ENCODE assay signal across 1 cellular context in the genomic region with DNA sequence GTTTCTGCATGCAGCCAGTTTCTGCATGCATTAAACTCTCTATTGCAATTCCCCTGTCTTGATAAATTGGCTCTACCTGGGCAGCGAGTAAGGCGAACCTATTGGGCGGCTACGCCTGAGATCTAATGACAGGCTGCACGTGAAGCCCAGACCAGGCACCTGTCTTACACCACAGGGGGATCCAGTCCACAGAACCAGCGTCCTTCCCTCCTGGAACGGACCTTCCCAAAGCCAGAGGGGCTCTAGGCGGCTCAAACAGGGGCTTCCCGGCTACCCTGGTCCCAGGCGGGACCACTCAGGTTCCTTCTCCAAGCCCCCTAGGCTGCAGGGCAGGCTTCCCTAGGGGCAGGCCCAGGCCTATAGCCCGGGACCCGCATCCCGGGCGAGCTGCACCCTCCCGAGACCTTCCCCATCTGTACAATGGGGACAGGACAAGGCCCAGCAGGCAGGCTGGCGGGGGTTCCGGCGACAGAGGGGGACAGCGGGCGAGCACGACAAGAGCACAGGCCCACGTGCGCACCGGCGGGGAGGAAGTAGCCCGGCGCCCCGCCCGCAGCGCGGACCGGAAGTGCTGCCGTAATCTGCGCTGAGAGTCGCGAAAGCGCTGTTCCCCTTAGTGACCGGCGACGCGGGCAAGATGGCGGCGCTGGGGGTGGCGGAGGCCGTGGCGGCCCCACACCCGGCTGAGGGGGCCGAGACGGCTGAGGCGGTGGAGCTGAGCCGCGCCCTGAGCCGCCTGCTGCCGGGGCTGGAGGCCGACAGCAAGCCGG.
TF ChIP-seq lines count a peak whose summit lies in the region.

Gene DNAAF5 (plus strand): TSS at position 616 of the 770 bp plus-strand sequence. CDS start 22 bp downstream, at position 638.

TF ChIP-seq in HepG2, 621 proteins besides CTCF, POLR2A, EP300 and RAD21 (continued from another document and continues in another):
- TF ChIP-seq ZSCAN31 (CRISPR knock-in tag; IDR thresholded peaks at IDR 0.05; ENCODE audit: low read depth) (peak; percentile 79; the same call in 1 of the 2 replicates), FLYWCH1 (CRISPR knock-in tag; IDR thresholded peaks at IDR 0.05) (no peak), ZNF333 (CRISPR knock-in tag; IDR thresholded peaks at IDR 0.05; ENCODE audit: borderline replicate concordance) (peak; percentile 71; the same call in 1 of the 2 replicates), MLLT10 (CRISPR knock-in tag; IDR thresholded peaks at IDR 0.05) (no peak), MAFG (CRISPR knock-in tag; IDR thresholded peaks at IDR 0.05) (no peak), FOXP4 (CRISPR knock-in tag; IDR thresholded peaks at IDR 0.05) (0 out of 2 replicates have a peak, but pooled peaks have one; percentile 32), SP5 (CRISPR knock-in tag; IDR thresholded peaks at IDR 0.05; ENCODE audit: borderline replicate concordance, low read depth) (no peak), ZNF552 (CRISPR knock-in tag; IDR thresholded peaks at IDR 0.05; ENCODE audit: borderline replicate concordance) (no peak), ZSCAN21 (CRISPR knock-in tag; IDR thresholded peaks at IDR 0.05; ENCODE audit: borderline replicate concordance) (peak; percentile 15; the same call in 1 of the 2 replicates), ZNF101 (CRISPR knock-in tag; IDR thresholded peaks at IDR 0.05; ENCODE audit: borderline replicate concordance, low read depth) (no peak), ZNF557 (CRISPR knock-in tag; IDR thresholded peaks at IDR 0.05) (no peak), PITX1 (CRISPR knock-in tag; IDR thresholded peaks at IDR 0.05) (peak; percentile 50; the same call in 1 of the 2 replicates), HNF4A (CRISPR knock-in tag; IDR thresholded peaks at IDR 0.05) (no peak), SMAD3 (CRISPR knock-in tag; IDR thresholded peaks at IDR 0.05) (0 out of 2 replicates have a peak, but pooled peaks have one; percentile 41), ZNF547 (CRISPR knock-in tag; IDR thresholded peaks at IDR 0.05) (peak; percentile 91), ARHGAP35 (CRISPR knock-in tag; IDR thresholded peaks at IDR 0.05; ENCODE audit: borderline replicate concordance) (peak; percentile 71; the same call in 1 of the 2 replicates), MEF2D (CRISPR knock-in tag; IDR thresholded peaks at IDR 0.05) (peak; percentile 71; the same call in 1 of the 2 replicates), NRL (CRISPR knock-in tag; IDR thresholded peaks at IDR 0.05; ENCODE audit: borderline replicate concordance) (no peak), JUN (CRISPR knock-in tag; IDR thresholded peaks at IDR 0.05) (no peak; the same call in 1 of the 2 replicates), MTF2 (CRISPR knock-in tag; IDR thresholded peaks at IDR 0.05; ENCODE audit: borderline replicate concordance) (0 out of 2 replicates have a peak, but pooled peaks have one; percentile 25), ZNF746 (CRISPR knock-in tag; IDR thresholded peaks at IDR 0.05) (no peak), POLR2AphosphoS2 (IDR thresholded peaks at IDR 0.05; ENCODE audit: low read depth, low read length) (no peak), RXRA (CRISPR knock-in tag; IDR thresholded peaks at IDR 0.05) (peak; percentile 79), ZNF724P (CRISPR knock-in tag; IDR thresholded peaks at IDR 0.05; ENCODE audit: borderline replicate concordance) (peak; percentile 81; the same call in 1 of the 2 replicates), STAG1 (CRISPR knock-in tag; IDR thresholded peaks at IDR 0.05) (0 out of 2 replicates have a peak, but pooled peaks have one; percentile 4), PREB (CRISPR knock-in tag; IDR thresholded peaks at IDR 0.05) (no peak), KLF11 (CRISPR knock-in tag; IDR thresholded peaks at IDR 0.05) (peak; percentile 77; the same call in 1 of the 2 replicates), ARID4A (CRISPR knock-in tag; IDR thresholded peaks at IDR 0.05; ENCODE audit: borderline replicate concordance) (peak; percentile 99), NFIC (IDR thresholded peaks at IDR 0.05; ENCODE audit: low read length) (no peak), ZBTB20 (CRISPR knock-in tag; IDR thresholded peaks at IDR 0.05; ENCODE audit: borderline replicate concordance, low read depth) (no peak), ZNF713 (CRISPR knock-in tag; IDR thresholded peaks at IDR 0.05) (no peak), ZNF30 (CRISPR knock-in tag; IDR thresholded peaks at IDR 0.05) (0 out of 2 replicates have a peak, but pooled peaks have one; percentile 63), ZNF749 (CRISPR knock-in tag; IDR thresholded peaks at IDR 0.05; ENCODE audit: borderline replicate concordance) (0 out of 2 replicates have a peak, but pooled peaks have one; percentile 39), THAP11 (CRISPR knock-in tag; IDR thresholded peaks at IDR 0.05) (peak; percentile 92), ZNF460 (CRISPR knock-in tag; IDR thresholded peaks at IDR 0.05; ENCODE audit: borderline replicate concordance) (no peak), ZBTB49 (CRISPR knock-in tag; IDR thresholded peaks at IDR 0.05; ENCODE audit: borderline replicate concordance) (no peak), ETV6 (CRISPR knock-in tag; conservative IDR thresholded peaks at IDR 0.05) (peak; percentile 67; the same call in 1 of the 2 replicates), AHR (CRISPR knock-in tag; IDR thresholded peaks at IDR 0.05) (no peak), ZNF510 (CRISPR knock-in tag; IDR thresholded peaks at IDR 0.05; ENCODE audit: low read depth) (peak; percentile 45; the same call in 1 of the 2 replicates), RARG (CRISPR knock-in tag; IDR thresholded peaks at IDR 0.05; ENCODE audit: low read depth) (no peak)
- TF ChIP-seq, protein P1, sequence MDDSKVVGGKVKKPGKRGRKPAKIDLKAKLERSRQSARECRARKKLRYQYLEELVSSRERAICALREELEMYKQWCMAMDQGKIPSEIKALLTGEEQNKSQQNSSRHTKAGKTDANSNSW (CRISPR knock-in tag; IDR thresholded peaks at IDR 0.05; ENCODE audit: borderline replicate concordance): peak; percentile 83; the same call in 1 of the 2 replicates
- TF ChIP-seq, protein P2, sequence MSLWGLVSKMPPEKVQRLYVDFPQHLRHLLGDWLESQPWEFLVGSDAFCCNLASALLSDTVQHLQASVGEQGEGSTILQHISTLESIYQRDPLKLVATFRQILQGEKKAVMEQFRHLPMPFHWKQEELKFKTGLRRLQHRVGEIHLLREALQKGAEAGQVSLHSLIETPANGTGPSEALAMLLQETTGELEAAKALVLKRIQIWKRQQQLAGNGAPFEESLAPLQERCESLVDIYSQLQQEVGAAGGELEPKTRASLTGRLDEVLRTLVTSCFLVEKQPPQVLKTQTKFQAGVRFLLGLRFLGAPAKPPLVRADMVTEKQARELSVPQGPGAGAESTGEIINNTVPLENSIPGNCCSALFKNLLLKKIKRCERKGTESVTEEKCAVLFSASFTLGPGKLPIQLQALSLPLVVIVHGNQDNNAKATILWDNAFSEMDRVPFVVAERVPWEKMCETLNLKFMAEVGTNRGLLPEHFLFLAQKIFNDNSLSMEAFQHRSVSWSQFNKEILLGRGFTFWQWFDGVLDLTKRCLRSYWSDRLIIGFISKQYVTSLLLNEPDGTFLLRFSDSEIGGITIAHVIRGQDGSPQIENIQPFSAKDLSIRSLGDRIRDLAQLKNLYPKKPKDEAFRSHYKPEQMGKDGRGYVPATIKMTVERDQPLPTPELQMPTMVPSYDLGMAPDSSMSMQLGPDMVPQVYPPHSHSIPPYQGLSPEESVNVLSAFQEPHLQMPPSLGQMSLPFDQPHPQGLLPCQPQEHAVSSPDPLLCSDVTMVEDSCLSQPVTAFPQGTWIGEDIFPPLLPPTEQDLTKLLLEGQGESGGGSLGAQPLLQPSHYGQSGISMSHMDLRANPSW (CRISPR knock-in tag; IDR thresholded peaks at IDR 0.05; ENCODE audit: borderline replicate concordance): 0 out of 2 replicates have a peak, but pooled peaks have one; percentile 69
- TF ChIP-seq, protein P3, sequence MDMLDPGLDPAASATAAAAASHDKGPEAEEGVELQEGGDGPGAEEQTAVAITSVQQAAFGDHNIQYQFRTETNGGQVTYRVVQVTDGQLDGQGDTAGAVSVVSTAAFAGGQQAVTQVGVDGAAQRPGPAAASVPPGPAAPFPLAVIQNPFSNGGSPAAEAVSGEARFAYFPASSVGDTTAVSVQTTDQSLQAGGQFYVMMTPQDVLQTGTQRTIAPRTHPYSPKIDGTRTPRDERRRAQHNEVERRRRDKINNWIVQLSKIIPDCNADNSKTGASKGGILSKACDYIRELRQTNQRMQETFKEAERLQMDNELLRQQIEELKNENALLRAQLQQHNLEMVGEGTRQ (IDR thresholded peaks at IDR 0.05; ENCODE audit: low read depth, low read length): peak; percentile 63
- TF ChIP-seq, protein P3 (CRISPR knock-in tag; IDR thresholded peaks at IDR 0.05; ENCODE audit: borderline replicate concordance): peak; percentile 70; the same call in 1 of the 2 replicates
- TF ChIP-seq, protein P4, sequence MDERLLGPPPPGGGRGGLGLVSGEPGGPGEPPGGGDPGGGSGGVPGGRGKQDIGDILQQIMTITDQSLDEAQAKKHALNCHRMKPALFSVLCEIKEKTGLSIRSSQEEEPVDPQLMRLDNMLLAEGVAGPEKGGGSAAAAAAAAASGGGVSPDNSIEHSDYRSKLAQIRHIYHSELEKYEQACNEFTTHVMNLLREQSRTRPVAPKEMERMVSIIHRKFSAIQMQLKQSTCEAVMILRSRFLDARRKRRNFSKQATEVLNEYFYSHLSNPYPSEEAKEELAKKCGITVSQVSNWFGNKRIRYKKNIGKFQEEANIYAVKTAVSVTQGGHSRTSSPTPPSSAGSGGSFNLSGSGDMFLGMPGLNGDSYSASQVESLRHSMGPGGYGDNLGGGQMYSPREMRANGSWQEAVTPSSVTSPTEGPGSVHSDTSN (CRISPR knock-in tag; IDR thresholded peaks at IDR 0.05): no peak
